In genomic region chr5:176833286-176833685, GRCh38 we compare ENCODE assay signal across 9 cellular contexts. TPM values are rescaled to one million over a fixed set of nuclear protein-coding genes. Genes with fewer than 3 reads are reported as not detected.
"Had no signal": no experiment of that assay in that cellular context is flagged by ENCODE, and none has a peak within 500 bp of the region (broad histone marks: within the 10 kb centered on the region; RNA-seq: fewer than 3 reads in every experiment).

No MANE protein-coding gene starts in this region.

- ATAC-seq: GM23338, HCT116 had no signal

- H3K4me3 ChIP-seq: GM23248, GM23338, HAP-1 had no signal

- H3K27ac ChIP-seq: GM23248 had no signal

- H3K36me3 ChIP-seq: HAP-1 had no signal

- H3K4me1 ChIP-seq: HAP-1 had no signal

- H3K9me3 ChIP-seq: HAP-1 had no signal

- H2AFZ ChIP-seq: GM23248, GM23338 had no signal

- DNase-seq: GM23248, GOT3, H7, H9, HCEC 1CT, HFFc6 had no signal

- H3K4me2 ChIP-seq: GM23338 had no signal

- H3K9ac ChIP-seq: GM23248 had no signal

RNA-seq across cellular contexts. Expression of gene UNC5A, which starts 22.9 kb away (rescaled TPM):
- polyA plus RNA-seq: GM23248 had no signal
